ENCODE assay signal across 7 cellular contexts in genomic region chr13:96053003-96053703, GRCh38. TPM values are rescaled to one million over a fixed set of nuclear protein-coding genes. Genes with fewer than 3 reads are reported as not detected.
DNase-seq lines count a peak whose midpoint lies in the region; ATAC-seq and TF ChIP-seq lines count a peak whose summit lies in the region.

Gene UGGT2, minus strand, starts transcription at chr13:96053401. Its CDS starts 89 bp downstream, at chr13:96053312.

- H3K9ac ChIP-seq in HUES48 (ENCODE audit: low read depth, low read length) = peak within 1 kb of the TSS; percentile 77
- peak within 1 kb of the TSS; percentile 80 for H3K9ac ChIP-seq in OCI-LY1 (ENCODE audit: low read length)

- TF ChIP-seq POLR2A in GM10847 (IDR thresholded peaks at IDR 0.05; ENCODE audit: extremely low read depth, insufficient read length) = peak; percentile 62

- H3K27ac ChIP-seq in HUES48 (ENCODE audit: low read depth, low read length) = peak within 1 kb of the TSS; percentile 72
- H3K27ac ChIP-seq in OCI-LY1 (ENCODE audit: low read depth, low read length, poor library complexity, severe bottlenecking) = peak within 1 kb of the TSS; percentile 37

- no peaks in the 10 kb centered on the region for H3K27me3 ChIP-seq in HUES48 (ENCODE audit: control insufficient read depth, insufficient read depth, low read length)
- peaks cover 5% of the 10 kb centered on the region; the same call in 1 of the 2 replicates for H3K27me3 ChIP-seq in OCI-LY1 (ENCODE audit: insufficient read depth, low read length)

- no peaks in the 10 kb centered on the region for H3K9me2 ChIP-seq in OCI-LY1 (ENCODE audit: low read depth, low read length)

- H2AFZ ChIP-seq in OCI-LY1 (ENCODE audit: low read length) = peak within 1 kb of the TSS; percentile 58

- DNase-seq in brain pericyte (ENCODE audit: low read depth, low spot score) = peak; percentile 76
- DNase-seq in renal cortical epithelial cell (ENCODE audit: low read depth) = peak; percentile 87

- H3F3A ChIP-seq in OCI-LY1 (ENCODE audit: insufficient read depth, low read length) = no peaks in the 10 kb centered on the region

- H3K36me3 ChIP-seq in HUES48 (ENCODE audit: control insufficient read depth, insufficient read depth, low read length) = no peaks in the 10 kb centered on the region
- no peaks in the 10 kb centered on the region for H3K36me3 ChIP-seq in OCI-LY1 (ENCODE audit: insufficient read depth, low read length)

- no peaks in the 10 kb centered on the region for H3K4me1 ChIP-seq in HUES48 (ENCODE audit: control insufficient read depth, insufficient read depth, low read length)
- H3K4me1 ChIP-seq in OCI-LY1 (ENCODE audit: insufficient read depth, low read length, severe bottlenecking) = peaks cover 10% of the 10 kb centered on the region

- peak; percentile 96 for ATAC-seq in GM21619 (IDR thresholded peaks at IDR 0.05; ENCODE audit: unreplicated experiment)

- no peak for TF ChIP-seq CTCF in OCI-LY1 (IDR thresholded peaks at IDR 0.05; ENCODE audit: low read length)

- H3K4me3 ChIP-seq in HUES48 (ENCODE audit: low read depth, low read length) = peak within 1 kb of the TSS; percentile 76
- H3K4me3 ChIP-seq in OCI-LY1 (ENCODE audit: low read depth, low read length, poor library complexity, severe bottlenecking) = peak within 1 kb of the TSS; percentile 77
- peak within 1 kb of the TSS; percentile 95 for H3K4me3 ChIP-seq in iPS-11a (ENCODE audit: low read depth, low read length)

- no peaks in the 10 kb centered on the region for H4K20me1 ChIP-seq in OCI-LY1 (ENCODE audit: insufficient read depth, low read length)

- H3K9me3 ChIP-seq in HUES48 (ENCODE audit: control insufficient read depth, insufficient read depth, low read length) (no peaks in the 10 kb centered on the region), OCI-LY1 (ENCODE audit: low read length) (no peaks in the 10 kb centered on the region)

- peaks cover 17% of the 10 kb centered on the region for H3K79me2 ChIP-seq in OCI-LY1 (ENCODE audit: insufficient read depth, low read length)

- H3K4me2 ChIP-seq in OCI-LY1 (ENCODE audit: low read length) = peak within 1 kb of the TSS; percentile 90

RNA-seq across cellular contexts. Expression of gene UGGT2, which starts in this region (rescaled TPM):
- 33.8 and 47.6 TPM in 2 replicates for total RNA-seq in renal cortical epithelial cell

Comparison
In these comparisons a context has a peak if more than half of its experiments do, and no peak if none do; other contexts are left out.
1. Peak in every context shown above with its lines: DNase-seq, ATAC-seq, H3K4me3 ChIP-seq and H3K27ac ChIP-seq.